Comparison of ENCODE assay signal across 1 cellular context in genomic region chr17:28728364-28729200, GRCh38.
TF ChIP-seq lines count a peak whose summit lies in the region.

NEK8 (plus strand) TSS chr17:28728788; CDS start chr17:28728814, 26 bp downstream.

TF ChIP-seq in HepG2, 621 proteins besides CTCF, POLR2A, EP300 and RAD21 (continued from another document and continues in another):
- TF ChIP-seq RAD51 (IDR thresholded peaks at IDR 0.05; ENCODE audit: borderline replicate concordance) (no peak), AGO1 (IDR thresholded peaks at IDR 0.05; ENCODE audit: low read depth, low read length, poor library complexity, severe bottlenecking) (no peak), CENPX (CRISPR knock-in tag; IDR thresholded peaks at IDR 0.05) (no peak), ZBTB46 (CRISPR knock-in tag; IDR thresholded peaks at IDR 0.05; ENCODE audit: borderline replicate concordance) (no peak), CBX5 (CRISPR knock-in tag; IDR thresholded peaks at IDR 0.05; ENCODE audit: borderline replicate concordance) (no peak), ZNF572 (CRISPR knock-in tag; IDR thresholded peaks at IDR 0.05) (no peak), ATF7 (IDR thresholded peaks at IDR 0.05) (no peak), ATF7 (CRISPR knock-in tag; IDR thresholded peaks at IDR 0.05) (no peak), ZNF543 (CRISPR knock-in tag; IDR thresholded peaks at IDR 0.05) (no peak), HNRNPL (IDR thresholded peaks at IDR 0.05; ENCODE audit: low read depth, low read length) (0 out of 2 replicates have a peak, but pooled peaks have one; percentile 56), ZNF180 (CRISPR knock-in tag; IDR thresholded peaks at IDR 0.05; ENCODE audit: borderline replicate concordance, low read depth) (no peak), ISX (CRISPR knock-in tag; conservative IDR thresholded peaks at IDR 0.05) (no peak), ZNF510 (CRISPR knock-in tag; IDR thresholded peaks at IDR 0.05; ENCODE audit: low read depth) (no peak; the same call in 1 of the 2 replicates), ZNF207 (IDR thresholded peaks at IDR 0.05; ENCODE audit: borderline replicate concordance) (no peak), ZNF160 (CRISPR knock-in tag; IDR thresholded peaks at IDR 0.05) (no peak), ZNF619 (CRISPR knock-in tag; IDR thresholded peaks at IDR 0.05) (no peak), MED1 (CRISPR knock-in tag; IDR thresholded peaks at IDR 0.05) (peak; percentile 58; the same call in 1 of the 2 replicates), ZNF674 (CRISPR knock-in tag; IDR thresholded peaks at IDR 0.05; ENCODE audit: low read depth) (no peak), IRF1 (CRISPR knock-in tag; IDR thresholded peaks at IDR 0.05; ENCODE audit: low read depth) (no peak), PRDM10 (CRISPR knock-in tag; IDR thresholded peaks at IDR 0.05; ENCODE audit: low read depth) (no peak), IKZF4 (CRISPR knock-in tag; IDR thresholded peaks at IDR 0.05; ENCODE audit: borderline replicate concordance, low read depth, not compliant biosample characterization) (no peak), ATF7-NPFF (CRISPR knock-in tag; IDR thresholded peaks at IDR 0.05; ENCODE audit: low read depth) (peak; percentile 54; the same call in 1 of the 2 replicates), DNMT3B (CRISPR knock-in tag; conservative IDR thresholded peaks at IDR 0.05) (no peak), HOXA5 (CRISPR knock-in tag; IDR thresholded peaks at IDR 0.05) (peak; percentile 65), CBX1 (IDR thresholded peaks at IDR 0.05; ENCODE audit: low read depth) (peak; percentile 26), STAT5B (CRISPR knock-in tag; IDR thresholded peaks at IDR 0.05) (no peak), ZBTB25 (CRISPR knock-in tag; IDR thresholded peaks at IDR 0.05) (no peak), ATF5 (CRISPR knock-in tag; IDR thresholded peaks at IDR 0.05; ENCODE audit: low read depth) (no peak), TCF7 (IDR thresholded peaks at IDR 0.05; ENCODE audit: low read depth) (no peak), GRHL1 (CRISPR knock-in tag; conservative IDR thresholded peaks at IDR 0.05) (no peak), ZNF558 (CRISPR knock-in tag; IDR thresholded peaks at IDR 0.05; ENCODE audit: borderline replicate concordance) (0 out of 2 replicates have a peak, but pooled peaks have one; percentile 57), PCBP2 (optimal IDR thresholded peaks at IDR 0.05; ENCODE audit: low read depth, low read length, poor library complexity, severe bottlenecking) (no peak)
- TF ChIP-seq, protein P1, sequence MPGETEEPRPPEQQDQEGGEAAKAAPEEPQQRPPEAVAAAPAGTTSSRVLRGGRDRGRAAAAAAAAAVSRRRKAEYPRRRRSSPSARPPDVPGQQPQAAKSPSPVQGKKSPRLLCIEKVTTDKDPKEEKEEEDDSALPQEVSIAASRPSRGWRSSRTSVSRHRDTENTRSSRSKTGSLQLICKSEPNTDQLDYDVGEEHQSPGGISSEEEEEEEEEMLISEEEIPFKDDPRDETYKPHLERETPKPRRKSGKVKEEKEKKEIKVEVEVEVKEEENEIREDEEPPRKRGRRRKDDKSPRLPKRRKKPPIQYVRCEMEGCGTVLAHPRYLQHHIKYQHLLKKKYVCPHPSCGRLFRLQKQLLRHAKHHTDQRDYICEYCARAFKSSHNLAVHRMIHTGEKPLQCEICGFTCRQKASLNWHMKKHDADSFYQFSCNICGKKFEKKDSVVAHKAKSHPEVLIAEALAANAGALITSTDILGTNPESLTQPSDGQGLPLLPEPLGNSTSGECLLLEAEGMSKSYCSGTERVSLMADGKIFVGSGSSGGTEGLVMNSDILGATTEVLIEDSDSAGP (CRISPR knock-in tag; IDR thresholded peaks at IDR 0.05; ENCODE audit: borderline replicate concordance): no peak; the same call in 1 of the 2 replicates
- TF ChIP-seq, protein P2, sequence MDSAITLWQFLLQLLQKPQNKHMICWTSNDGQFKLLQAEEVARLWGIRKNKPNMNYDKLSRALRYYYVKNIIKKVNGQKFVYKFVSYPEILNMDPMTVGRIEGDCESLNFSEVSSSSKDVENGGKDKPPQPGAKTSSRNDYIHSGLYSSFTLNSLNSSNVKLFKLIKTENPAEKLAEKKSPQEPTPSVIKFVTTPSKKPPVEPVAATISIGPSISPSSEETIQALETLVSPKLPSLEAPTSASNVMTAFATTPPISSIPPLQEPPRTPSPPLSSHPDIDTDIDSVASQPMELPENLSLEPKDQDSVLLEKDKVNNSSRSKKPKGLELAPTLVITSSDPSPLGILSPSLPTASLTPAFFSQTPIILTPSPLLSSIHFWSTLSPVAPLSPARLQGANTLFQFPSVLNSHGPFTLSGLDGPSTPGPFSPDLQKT (CRISPR knock-in tag; IDR thresholded peaks at IDR 0.05; ENCODE audit: borderline replicate concordance): no peak
- TF ChIP-seq, protein P3, sequence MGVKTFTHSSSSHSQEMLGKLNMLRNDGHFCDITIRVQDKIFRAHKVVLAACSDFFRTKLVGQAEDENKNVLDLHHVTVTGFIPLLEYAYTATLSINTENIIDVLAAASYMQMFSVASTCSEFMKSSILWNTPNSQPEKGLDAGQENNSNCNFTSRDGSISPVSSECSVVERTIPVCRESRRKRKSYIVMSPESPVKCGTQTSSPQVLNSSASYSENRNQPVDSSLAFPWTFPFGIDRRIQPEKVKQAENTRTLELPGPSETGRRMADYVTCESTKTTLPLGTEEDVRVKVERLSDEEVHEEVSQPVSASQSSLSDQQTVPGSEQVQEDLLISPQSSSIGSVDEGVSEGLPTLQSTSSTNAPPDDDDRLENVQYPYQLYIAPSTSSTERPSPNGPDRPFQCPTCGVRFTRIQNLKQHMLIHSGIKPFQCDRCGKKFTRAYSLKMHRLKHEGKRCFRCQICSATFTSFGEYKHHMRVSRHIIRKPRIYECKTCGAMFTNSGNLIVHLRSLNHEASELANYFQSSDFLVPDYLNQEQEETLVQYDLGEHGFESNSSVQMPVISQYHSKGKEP (CRISPR knock-in tag; IDR thresholded peaks at IDR 0.05): no peak
- TF ChIP-seq, protein P4, sequence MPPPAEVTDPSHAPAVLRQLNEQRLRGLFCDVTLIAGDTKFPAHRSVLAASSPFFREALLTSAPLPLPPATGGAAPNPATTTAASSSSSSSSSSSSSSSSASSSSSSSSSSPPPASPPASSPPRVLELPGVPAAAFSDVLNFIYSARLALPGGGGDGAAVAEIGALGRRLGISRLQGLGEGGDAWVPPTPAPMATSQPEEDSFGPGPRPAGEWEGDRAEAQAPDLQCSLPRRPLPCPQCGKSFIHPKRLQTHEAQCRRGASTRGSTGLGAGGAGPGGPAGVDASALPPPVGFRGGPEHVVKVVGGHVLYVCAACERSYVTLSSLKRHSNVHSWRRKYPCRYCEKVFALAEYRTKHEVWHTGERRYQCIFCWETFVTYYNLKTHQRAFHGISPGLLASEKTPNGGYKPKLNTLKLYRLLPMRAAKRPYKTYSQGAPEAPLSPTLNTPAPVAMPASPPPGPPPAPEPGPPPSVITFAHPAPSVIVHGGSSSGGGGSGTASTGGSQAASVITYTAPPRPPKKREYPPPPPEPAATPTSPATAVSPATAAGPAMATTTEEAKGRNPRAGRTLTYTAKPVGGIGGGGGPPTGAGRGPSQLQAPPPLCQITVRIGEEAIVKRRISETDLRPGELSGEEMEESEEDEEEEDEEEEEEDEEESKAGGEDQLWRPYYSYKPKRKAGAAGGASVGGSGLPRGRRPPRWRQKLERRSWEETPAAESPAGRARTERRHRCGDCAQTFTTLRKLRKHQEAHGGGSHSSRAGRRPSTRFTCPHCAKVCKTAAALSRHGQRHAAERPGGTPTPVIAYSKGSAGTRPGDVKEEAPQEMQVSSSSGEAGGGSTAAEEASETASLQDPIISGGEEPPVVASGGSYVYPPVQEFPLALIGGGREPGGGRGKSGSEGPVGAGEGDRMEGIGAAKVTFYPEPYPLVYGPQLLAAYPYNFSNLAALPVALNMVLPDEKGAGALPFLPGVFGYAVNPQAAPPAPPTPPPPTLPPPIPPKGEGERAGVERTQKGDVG (CRISPR knock-in tag; IDR thresholded peaks at IDR 0.05; ENCODE audit: borderline replicate concordance): peak; percentile 53; the same call in 1 of the 2 replicates
- TF ChIP-seq, protein P5, sequence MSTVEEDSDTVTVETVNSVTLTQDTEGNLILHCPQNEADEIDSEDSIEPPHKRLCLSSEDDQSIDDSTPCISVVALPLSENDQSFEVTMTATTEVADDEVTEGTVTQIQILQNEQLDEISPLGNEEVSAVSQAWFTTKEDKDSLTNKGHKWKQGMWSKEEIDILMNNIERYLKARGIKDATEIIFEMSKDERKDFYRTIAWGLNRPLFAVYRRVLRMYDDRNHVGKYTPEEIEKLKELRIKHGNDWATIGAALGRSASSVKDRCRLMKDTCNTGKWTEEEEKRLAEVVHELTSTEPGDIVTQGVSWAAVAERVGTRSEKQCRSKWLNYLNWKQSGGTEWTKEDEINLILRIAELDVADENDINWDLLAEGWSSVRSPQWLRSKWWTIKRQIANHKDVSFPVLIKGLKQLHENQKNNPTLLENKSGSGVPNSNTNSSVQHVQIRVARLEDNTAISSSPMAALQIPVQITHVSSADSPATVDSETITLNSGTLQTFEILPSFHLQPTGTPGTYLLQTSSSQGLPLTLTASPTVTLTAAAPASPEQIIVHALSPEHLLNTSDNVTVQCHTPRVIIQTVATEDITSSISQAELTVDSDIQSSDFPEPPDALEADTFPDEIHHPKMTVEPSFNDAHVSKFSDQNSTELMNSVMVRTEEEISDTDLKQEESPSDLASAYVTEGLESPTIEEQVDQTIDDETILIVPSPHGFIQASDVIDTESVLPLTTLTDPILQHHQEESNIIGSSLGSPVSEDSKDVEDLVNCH (CRISPR knock-in tag; IDR thresholded peaks at IDR 0.05): no peak
- TF ChIP-seq, protein P6, sequence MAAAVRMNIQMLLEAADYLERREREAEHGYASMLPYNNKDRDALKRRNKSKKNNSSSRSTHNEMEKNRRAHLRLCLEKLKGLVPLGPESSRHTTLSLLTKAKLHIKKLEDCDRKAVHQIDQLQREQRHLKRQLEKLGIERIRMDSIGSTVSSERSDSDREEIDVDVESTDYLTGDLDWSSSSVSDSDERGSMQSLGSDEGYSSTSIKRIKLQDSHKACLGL (CRISPR knock-in tag; IDR thresholded peaks at IDR 0.05): peak; percentile 48; the same call in 1 of the 2 replicates
